Comparison of ENCODE assay signal across 22 cellular contexts in the genomic region with DNA sequence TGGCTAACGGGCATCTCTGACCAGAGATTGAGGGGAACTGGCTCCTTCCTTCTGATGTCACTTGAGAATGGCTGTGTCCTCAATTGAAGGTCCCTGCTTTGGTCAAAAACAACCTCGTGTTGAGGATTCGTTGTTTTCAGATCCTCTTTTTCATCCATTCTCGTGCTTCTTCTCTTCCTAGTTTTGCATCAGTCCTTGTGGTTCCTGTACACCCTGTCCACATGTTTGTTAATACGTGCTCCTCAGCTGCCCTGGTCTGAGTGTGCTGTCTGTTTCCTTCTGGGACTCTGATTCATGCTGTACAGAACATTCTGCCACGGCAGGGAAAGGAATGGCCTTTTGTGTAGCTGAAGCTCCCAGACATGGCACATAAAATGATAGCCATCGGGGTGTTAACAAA.
DNase-seq lines count a peak whose midpoint lies in the region; ATAC-seq, FAIRE-seq and TF ChIP-seq lines count a peak whose summit lies in the region.
"Had no signal": no experiment of that assay in that cellular context is flagged by ENCODE, and none has a peak within 500 bp of the region (broad histone marks: within the 10 kb centered on the region; RNA-seq: fewer than 3 reads in every experiment).

No MANE protein-coding gene starts in this region.

- no peaks in the 10 kb centered on the region for H3K27me3 ChIP-seq in H1 (replicated peaks in 1 of 4; ENCODE audit: control insufficient read depth in 3 of 4, extremely low read depth in 1 of 4, insufficient read depth in 3 of 4, low read length in 3 of 4)
- no peaks in the 10 kb centered on the region for H3K27me3 ChIP-seq in GM23248 (replicated peaks; ENCODE audit: insufficient read depth)
- H3K27me3 ChIP-seq: body of pancreas, suprapubic skin, uterus had no signal

- no peak overlapping the region for H2AK5ac ChIP-seq in H1 (ENCODE audit: low read depth, low read length)

- H3K9me3 ChIP-seq in H1 (ENCODE audit: insufficient read depth in 2 of 2, low read depth in 1 of 2, low read length in 1 of 2) (no peaks in the 10 kb centered on the region), GM23248 (ENCODE audit: low read depth) (no peaks in the 10 kb centered on the region)
- H3K9me3 ChIP-seq: body of pancreas, suprapubic skin, uterus had no signal

- no peak overlapping the region for H4K91ac ChIP-seq in H1 (replicated peaks; ENCODE audit: insufficient read length, low read length)

- H2BK5ac ChIP-seq in H1 (ENCODE audit: low read depth, low read length): no peak overlapping the region

- H3K79me2 ChIP-seq in H1 (ENCODE audit: control insufficient read depth in 1 of 2, insufficient read depth in 2 of 2, low read length in 2 of 2): no peaks in the 10 kb centered on the region
- no peaks in the 10 kb centered on the region for H3K79me2 ChIP-seq in GM23248 (ENCODE audit: insufficient read depth)

- H3K36me3 ChIP-seq in H1 (ENCODE audit: control insufficient read depth in 2 of 4, insufficient read depth in 4 of 4, low read length in 3 of 4): no peaks in the 10 kb centered on the region
- H3K36me3 ChIP-seq in GM23248 (ENCODE audit: low read depth): no peaks in the 10 kb centered on the region
- H3K36me3 ChIP-seq: suprapubic skin, uterus had no signal

- FAIRE-seq in H1 (lab: Jason Lieb, UNC): no peak
- FAIRE-seq: colon, HTR-8/SVneo had no signal

- no peak overlapping the region for H2BK12ac ChIP-seq in H1 (ENCODE audit: low read depth, low read length)

- POLR2A ChIA-PET in H1 (lab: Charles Lee; ENCODE audit: partially characterized antibody): no interaction called here

- H3K56ac ChIP-seq in H1 (replicated peaks; ENCODE audit: insufficient read length, low read depth, low read length): no peak overlapping the region

- H3K14ac ChIP-seq in H1 (ENCODE audit: insufficient read length): no peak overlapping the region

- in situ Hi-C loops in GM23248 (cut with MboI): no loop called here

- no peak overlapping the region for H3K4ac ChIP-seq in H1 (replicated peaks; ENCODE audit: insufficient read length, low read depth, low read length)

- H2BK15ac ChIP-seq in H1 (ENCODE audit: low read length): no peak overlapping the region

- no peak for TF ChIP-seq EP300 in H1 (IDR thresholded peaks at IDR 0.05; ENCODE audit: borderline replicate concordance in 1 of 2, low read depth in 2 of 2, low read length in 2 of 2)

- H4K20me1 ChIP-seq in H1 (replicated peaks in 1 of 2; ENCODE audit: control insufficient read depth in 1 of 2, insufficient read depth in 2 of 2, low read length in 2 of 2) (no peaks in the 10 kb centered on the region), GM23248 (ENCODE audit: insufficient read depth) (no peaks in the 10 kb centered on the region)

- no peaks in the 10 kb centered on the region for H3K9me2 ChIP-seq in GM23248 (ENCODE audit: insufficient read depth)

- H3K18ac ChIP-seq in H1 (ENCODE audit: extremely low read depth, low read length): no peak overlapping the region

- DNase-seq in EL (peak; percentile 54), NOMO-1 (lab: John Stamatoyannopoulos, UW; ENCODE audit: unreplicated experiment in 2 of 2) (peak; percentile 19 to 86), H1 (ENCODE audit: low read depth in 1 of 2, low spot score in 2 of 2) (no peak), non-pigmented ciliary epithelial cell (ENCODE audit: low read depth) (peak; percentile 14), GM23248 (no peak), cerebellar cortex (ENCODE audit: low spot score) (no peak), NCI-H1092 treated with DMSO at 0.1 percent for 48 hours (lab: John Stamatoyannopoulos, UW) (no peak)
- DNase-seq: activated CD4-positive, alpha-beta T cell treated with anti-CD3 and anti-CD28 coated beads, Interleukin-2, amount 10 ng/mL, durations not matched to agents 24 days and 14 days; activated naive CD8-positive, alpha-beta T cell treated with anti-CD3 and anti-CD28 coated beads, Interleukin-2, amount 10 ng/mL, durations not matched to agents 7 days and 5 days; body of pancreas; CD4-positive, CD25-positive, alpha-beta regulatory T cell; DMS153; H9; NCI-H2107; NCI-H524; nucleus accumbens; uterus had no signal

- no peak overlapping the region for H2BK20ac ChIP-seq in H1 (ENCODE audit: low read length)

- no peak overlapping the region for H4K8ac ChIP-seq in H1 (ENCODE audit: extremely low read depth, insufficient read depth, low read length)

- H3K4me2 ChIP-seq in H1 (ENCODE audit: insufficient read depth in 1 of 2, low read depth in 2 of 2, low read length in 2 of 2) (no peak overlapping the region), GM23248 (ENCODE audit: unreplicated experiment) (no peak overlapping the region)

- 91% methylated on average over 7 of the region's 7 CpGs; no CpG with 5 or more reads in 1 of the 2 experiments for WGBS in H1 (ENCODE audit: extremely low coverage in 1 of 2, insufficient coverage in 1 of 2, insufficient read length in 1 of 2, insufficient replicate concordance in 2 of 2, low coverage in 1 of 2, low lambda C conversion rate in 2 of 2, missing lambda C conversion rate in 1 of 2), 2 experiments
- 37 to 54% methylated on average over 7 of the region's 7 CpGs for WGBS in GM23248 (ENCODE audit: low coverage in 1 of 2, low lambda C conversion rate in 2 of 2, missing lambda C conversion rate in 2 of 2), 2 experiments

- no peaks in the 10 kb centered on the region for H3K79me1 ChIP-seq in H1 (ENCODE audit: low read depth, low read length)

- no peaks in the 10 kb centered on the region for H3K23me2 ChIP-seq in H1 (ENCODE audit: low read depth, low read length)

- no peak for TF ChIP-seq POLR2A in H1 (IDR thresholded peaks at IDR 0.05; ENCODE audit: control extremely low read depth in 1 of 2, low read depth in 2 of 2, low read length in 2 of 2)

- H3K4me3 ChIP-seq in H1 (ENCODE audit: extremely low read depth in 1 of 4, insufficient read depth in 2 of 4, low read depth in 3 of 4, low read length in 4 of 4): no peak overlapping the region
- H3K4me3 ChIP-seq in GM23248: no peak overlapping the region
- H3K4me3 ChIP-seq: body of pancreas, suprapubic skin, uterus had no signal

- H2AFZ ChIP-seq in H1 (ENCODE audit: low read length): peak overlapping the region; percentile 19; the same call in 1 of the 2 replicates
- no peak overlapping the region for H2AFZ ChIP-seq in GM23248

- no peak overlapping the region for H3K23ac ChIP-seq in H1 (ENCODE audit: insufficient read length)

- CTCF ChIA-PET in H1 (lab: Charles Lee; ENCODE audit: partially characterized antibody): interaction anchor here (0.7 kb wide), 1 partner anchor 626 kb away, joined by 3 read pairs; no protein-coding TSS in a partner anchor

- ATAC-seq in HG02852 (IDR thresholded peaks at IDR 0.05; ENCODE audit: unreplicated experiment): no peak
- ATAC-seq: body of pancreas, left lobe of liver had no signal

- H3K27ac ChIP-seq in H1 (ENCODE audit: low read depth, low read length) (no peak overlapping the region), GM23248 (no peak overlapping the region)
- H3K27ac ChIP-seq: body of pancreas, suprapubic skin, uterus had no signal

- no peak overlapping the region for H4K5ac ChIP-seq in H1 (ENCODE audit: insufficient read length, low read depth, low read length)

- H3K9ac ChIP-seq in H1 (replicated peaks in 1 of 4; ENCODE audit: extremely low read depth in 1 of 4, low read depth in 3 of 4, low read length in 3 of 4): no peak overlapping the region
- H3K9ac ChIP-seq in GM23248: no peak overlapping the region

- H3F3A ChIP-seq in GM23248 (ENCODE audit: insufficient read depth): no peaks in the 10 kb centered on the region

- TF ChIP-seq CTCF in H1 (IDR thresholded peaks at IDR 0.05; ENCODE audit: control extremely low read depth in 1 of 3, insufficient read depth in 1 of 3, low read depth in 1 of 3, low read length in 3 of 3): no peak

- H3K4me1 ChIP-seq in H1 (replicated peaks in 1 of 4; ENCODE audit: control insufficient read depth in 3 of 4, insufficient read depth in 4 of 4, low read length in 3 of 4): no peaks in the 10 kb centered on the region
- no peaks in the 10 kb centered on the region for H3K4me1 ChIP-seq in GM23248 (ENCODE audit: insufficient read depth)
- H3K4me1 ChIP-seq: body of pancreas, suprapubic skin, uterus had no signal

- H2BK120ac ChIP-seq in H1 (replicated peaks; ENCODE audit: low read depth, low read length): no peak overlapping the region

- TF ChIP-seq RAD21 in H1 (IDR thresholded peaks at IDR 0.05 in 1 of 2, conservative IDR thresholded peaks at IDR 0.05 in 1 of 2; ENCODE audit: low read depth in 2 of 2, low read length in 2 of 2): no peak

TF ChIP-seq in H1, 55 proteins besides CTCF, POLR2A, EP300 and RAD21:
- TF ChIP-seq TCF12 (IDR thresholded peaks at IDR 0.05; ENCODE audit: low read depth, low read length) (no peak), KDM5A (IDR thresholded peaks at IDR 0.05; ENCODE audit: low read length) (no peak), SP4 (IDR thresholded peaks at IDR 0.05; ENCODE audit: low read length) (no peak), PHF8 (conservative IDR thresholded peaks at IDR 0.05; ENCODE audit: low read depth, low read length) (no peak), SIX5 (IDR thresholded peaks at IDR 0.05; ENCODE audit: low read depth, low read length) (no peak), CHD2 (IDR thresholded peaks at IDR 0.05; ENCODE audit: low read length) (no peak), CTBP2 (IDR thresholded peaks at IDR 0.05; ENCODE audit: borderline replicate concordance, insufficient read depth, insufficient read length, low read length) (no peak), CREB1 (IDR thresholded peaks at IDR 0.05) (no peak), CBX5 (IDR thresholded peaks at IDR 0.05; ENCODE audit: low read depth, low read length) (no peak), SIN3A (conservative IDR thresholded peaks at IDR 0.05 in 1 of 2, IDR thresholded peaks at IDR 0.05 in 1 of 2; ENCODE audit: low read depth in 1 of 2, low read length in 2 of 2) (no peak), HDAC6 (IDR thresholded peaks at IDR 0.05; ENCODE audit: low read depth, low read length) (no peak), KDM1A (IDR thresholded peaks at IDR 0.05; ENCODE audit: borderline replicate concordance, low read length) (no peak), ZNF274 (IDR thresholded peaks at IDR 0.05; ENCODE audit: borderline replicate concordance, extremely low read depth, low read length) (no peak)
- TF ChIP-seq, protein P1, sequence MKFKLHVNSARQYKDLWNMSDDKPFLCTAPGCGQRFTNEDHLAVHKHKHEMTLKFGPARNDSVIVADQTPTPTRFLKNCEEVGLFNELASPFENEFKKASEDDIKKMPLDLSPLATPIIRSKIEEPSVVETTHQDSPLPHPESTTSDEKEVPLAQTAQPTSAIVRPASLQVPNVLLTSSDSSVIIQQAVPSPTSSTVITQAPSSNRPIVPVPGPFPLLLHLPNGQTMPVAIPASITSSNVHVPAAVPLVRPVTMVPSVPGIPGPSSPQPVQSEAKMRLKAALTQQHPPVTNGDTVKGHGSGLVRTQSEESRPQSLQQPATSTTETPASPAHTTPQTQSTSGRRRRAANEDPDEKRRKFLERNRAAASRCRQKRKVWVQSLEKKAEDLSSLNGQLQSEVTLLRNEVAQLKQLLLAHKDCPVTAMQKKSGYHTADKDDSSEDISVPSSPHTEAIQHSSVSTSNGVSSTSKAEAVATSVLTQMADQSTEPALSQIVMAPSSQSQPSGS (IDR thresholded peaks at IDR 0.05; ENCODE audit: low read length): no peak
TF ChIP-seq in H1: peak in this region for 0.

Comparison
In these comparisons a context has a peak if more than half of its experiments do, and no peak if none do; other contexts are left out.
1. DNase-seq: peak in EL (single experiment), NOMO-1 (2 of 2) and non-pigmented ciliary epithelial cell (single experiment); none in H1 (0 of 2), GM23248 (single experiment), cerebellar cortex (single experiment) and NCI-H1092 treated with DMSO at 0.1 percent for 48 hours (single experiment).